13 cellular contexts compared by ENCODE assay signal in the genomic region with DNA sequence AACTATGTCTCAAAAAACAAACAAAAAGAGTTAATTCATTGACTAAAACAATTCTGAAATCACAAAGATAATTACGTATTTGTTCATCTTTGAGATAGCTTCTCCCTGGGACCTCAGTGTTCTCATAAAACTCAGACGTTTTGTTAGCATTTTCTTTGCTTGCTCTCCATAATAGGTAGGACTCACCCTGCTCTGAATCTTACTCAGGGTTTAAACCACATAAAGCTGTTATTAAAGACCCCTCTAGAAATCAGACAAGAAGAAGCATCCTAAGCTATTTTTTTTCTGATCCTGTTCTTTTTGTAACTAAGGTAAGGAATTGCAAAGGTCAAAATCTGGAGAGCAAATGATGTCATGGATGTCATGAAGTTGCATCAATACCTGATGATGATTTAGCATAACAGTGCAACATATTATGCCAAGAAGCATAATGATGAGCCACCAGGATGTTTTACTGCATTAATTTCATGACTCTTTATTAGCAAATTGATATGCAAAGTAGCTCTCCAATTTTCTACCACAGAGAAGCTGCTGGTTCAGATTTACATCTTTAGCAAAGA. TPM values are rescaled to one million over a fixed set of nuclear protein-coding genes. Genes with fewer than 3 reads are reported as not detected.
A peak's percentile ranks its signal among the peaks of the same experiment; 100 is the strongest.
DNase-seq lines count a peak whose midpoint lies in the region; ATAC-seq, FAIRE-seq and TF ChIP-seq lines count a peak whose summit lies in the region.
"Had no signal": no experiment of that assay in that cellular context is flagged by ENCODE, and none has a peak within 500 bp of the region (broad histone marks: within the 10 kb centered on the region; RNA-seq: fewer than 3 reads in every experiment).

No MANE protein-coding gene starts in this region.

- no peaks in the 10 kb centered on the region for H3F3A ChIP-seq in neural cell (ENCODE audit: insufficient read depth, low read length, poor library complexity, severe bottlenecking)

- H3K36me3 ChIP-seq in bronchial epithelial cell (ENCODE audit: control insufficient read depth, insufficient read depth, low read length) (no peaks in the 10 kb centered on the region), neural cell (ENCODE audit: insufficient read depth, low read length) (no peaks in the 10 kb centered on the region), kidney (ENCODE audit: control insufficient read depth in 1 of 2, insufficient read depth in 2 of 2, low read length in 2 of 2) (no peaks in the 10 kb centered on the region)
- no peaks in the 10 kb centered on the region for H3K36me3 ChIP-seq in effector memory CD4-positive, alpha-beta T cell (ENCODE audit: control insufficient read depth, insufficient read depth, low read length)

- TF ChIP-seq CTCF in CD14-positive monocyte (IDR thresholded peaks at IDR 0.05) (no peak), LNCaP clone FGC (IDR thresholded peaks at IDR 0.05; ENCODE audit: control insufficient read depth, extremely low read depth, insufficient read depth) (no peak), bronchial epithelial cell (IDR thresholded peaks at IDR 0.05; ENCODE audit: insufficient read depth, low read length, severe bottlenecking) (no peak), neural cell (IDR thresholded peaks at IDR 0.05; ENCODE audit: poor library complexity, severe bottlenecking) (no peak), kidney (IDR thresholded peaks at IDR 0.05; ENCODE audit: borderline replicate concordance, extremely low read depth, insufficient read depth) (no peak)

- H3K27ac Mint-ChIP-seq in CD14-positive monocyte, result peak overlapping the region; percentile 17 to 98 (median 87)

- H3K9me3 ChIP-seq in neural cell (ENCODE audit: low read length) (no peaks in the 10 kb centered on the region), kidney (ENCODE audit: control insufficient read depth in 1 of 2, low read length in 2 of 2) (no peaks in the 10 kb centered on the region)
- H3K9me3 ChIP-seq in effector memory CD4-positive, alpha-beta T cell (ENCODE audit: control insufficient read depth, low read length), result no peaks in the 10 kb centered on the region
- H3K9me3 ChIP-seq: heart left ventricle had no signal

- H3K27ac ChIP-seq in neural cell (ENCODE audit: low read length) (peak overlapping the region; percentile 92), kidney (ENCODE audit: low read depth in 2 of 2, low read length in 2 of 2) (no peak overlapping the region)
- no peak overlapping the region for H3K27ac ChIP-seq in effector memory CD4-positive, alpha-beta T cell (ENCODE audit: insufficient read depth, low read length, poor library complexity, severe bottlenecking)

- H3K4me3 ChIP-seq in LNCaP clone FGC (ENCODE audit: low read depth, low read length) (peak overlapping the region; percentile 75), bronchial epithelial cell (ENCODE audit: low read depth, low read length) (no peak overlapping the region), neural cell (ENCODE audit: low read length) (peak overlapping the region; percentile 94), kidney (ENCODE audit: low read length in 2 of 2) (no peak overlapping the region)
- H3K4me3 ChIP-seq in effector memory CD4-positive, alpha-beta T cell (ENCODE audit: insufficient read depth, low read depth, low read length, poor library complexity, severe bottlenecking), result no peak overlapping the region

- no peak overlapping the region for H2AFZ ChIP-seq in neural cell (ENCODE audit: low read depth, low read length)

- H3K27me3 Mint-ChIP-seq in CD14-positive monocyte (ENCODE audit: low read depth in 3 of 3), result no peaks in the 10 kb centered on the region

- FAIRE-seq in bronchial epithelial cell (lab: Jason Lieb, UNC) (no peak), kidney (lab: Jason Lieb, UNC) (no peak)
- FAIRE-seq: colon, D721Med had no signal

- H3K4me1 ChIP-seq in kidney (ENCODE audit: control insufficient read depth in 1 of 2, insufficient read depth in 1 of 2, low read depth in 1 of 2, low read length in 2 of 2), result peaks cover 0 to 8% of the 10 kb centered on the region in 2 donors
- peaks cover 8% of the 10 kb centered on the region for H3K4me1 ChIP-seq in effector memory CD4-positive, alpha-beta T cell (ENCODE audit: control insufficient read depth, insufficient read depth, low read length, poor library complexity, severe bottlenecking)

- DNase-seq in CD14-positive monocyte (ENCODE audit: low spot score) (no peak), LNCaP clone FGC (ENCODE audit: low read depth) (no peak), bronchial epithelial cell (ENCODE audit: low read depth) (peak; percentile 10), NCI-H2107 treated with DMSO at 0.1 percent for 48 hours (lab: John Stamatoyannopoulos, UW; ENCODE audit: unreplicated experiment) (no peak), kidney (no peak)
- DNase-seq in effector memory CD4-positive, alpha-beta T cell, result no peak
- DNase-seq: activated T-cell treated with anti-CD3 and anti-CD28 coated beads, Interleukin-2, amount 50 U/mL, for 4 hours; heart left ventricle; stimulated activated naive CD4-positive, alpha-beta T cell had no signal

- H3K4me1 Mint-ChIP-seq in CD14-positive monocyte, result peaks cover 34% of the 10 kb centered on the region

- H3K27me3 ChIP-seq in bronchial epithelial cell (ENCODE audit: control insufficient read depth, insufficient read depth, low read length), result no peaks in the 10 kb centered on the region
- no peaks in the 10 kb centered on the region for H3K27me3 ChIP-seq in neural cell (ENCODE audit: insufficient read depth, low read depth, low read length)
- no peaks in the 10 kb centered on the region for H3K27me3 ChIP-seq in effector memory CD4-positive, alpha-beta T cell (replicated peaks; ENCODE audit: control insufficient read depth, insufficient read depth, low read length, poor library complexity, severe bottlenecking)
- H3K27me3 ChIP-seq: heart left ventricle had no signal

- H3K4me3 Mint-ChIP-seq in CD14-positive monocyte, result no peak overlapping the region

- peak overlapping the region; percentile 85 for H3K4me2 ChIP-seq in neural cell (ENCODE audit: low read length)

- no peak for ATAC-seq in activated CD4-positive, CD25-positive, alpha-beta regulatory T cell treated with anti-CD3 and anti-CD28 coated beads, Interleukin-2, amount 50 U/mL, for 24 hours
- ATAC-seq: activated T-cell treated with anti-CD3 and anti-CD28 coated beads, Interleukin-2, amount 50 U/mL, for 4 hours; heart left ventricle had no signal

- peaks cover 0 to 2% (median 0%) of the 10 kb centered on the region in 7 donors for H3K9me3 Mint-ChIP-seq in CD14-positive monocyte
- H3K9me3 Mint-ChIP-seq: activated T-cell treated with anti-CD3 and anti-CD28 coated beads, Interleukin-2, amount 50 U/mL, for 4 hours had no signal

- no peaks in the 10 kb centered on the region for H3K9me2 ChIP-seq in neural cell (ENCODE audit: insufficient read depth, low read length)

- H3K79me2 ChIP-seq in neural cell (replicated peaks; ENCODE audit: insufficient read depth, low read length), result peaks cover 63% of the 10 kb centered on the region

- H3K9ac ChIP-seq in neural cell (ENCODE audit: low read length) (no peak overlapping the region), kidney (ENCODE audit: low read length in 2 of 2) (no peak overlapping the region)

- H4K20me1 ChIP-seq in neural cell (ENCODE audit: insufficient read depth), result no peaks in the 10 kb centered on the region

- no peak for TF ChIP-seq RAD21 in neural cell (conservative IDR thresholded peaks at IDR 0.05)

- TF ChIP-seq EP300 in neural cell (conservative IDR thresholded peaks at IDR 0.05; ENCODE audit: poor library complexity, severe bottlenecking), result no peak

- peaks cover 0 to 5% of the 10 kb centered on the region in 2 donors for H3K36me3 Mint-ChIP-seq in CD14-positive monocyte

- intact Hi-C loops in CD14-positive monocyte (cut with micrococcal nuclease), result no loop called here
- intact Hi-C loops in kidney (cut with DNase I), result loop anchor here (10.0 kb wide), 1 partner anchor 265 kb away; no protein-coding TSS in a partner anchor

TF ChIP-seq in neural cell, 6 proteins besides CTCF, POLR2A, EP300 and RAD21 (continues in another document):
- TF ChIP-seq MXI1 (conservative IDR thresholded peaks at IDR 0.05; ENCODE audit: poor library complexity, severe bottlenecking) (no peak), SMC3 (conservative IDR thresholded peaks at IDR 0.05; ENCODE audit: poor library complexity) (no peak), POLR2AphosphoS5 (IDR thresholded peaks at IDR 0.05) (no peak), TAF1 (IDR thresholded peaks at IDR 0.05; ENCODE audit: low read depth) (no peak)
- TF ChIP-seq, protein P1, sequence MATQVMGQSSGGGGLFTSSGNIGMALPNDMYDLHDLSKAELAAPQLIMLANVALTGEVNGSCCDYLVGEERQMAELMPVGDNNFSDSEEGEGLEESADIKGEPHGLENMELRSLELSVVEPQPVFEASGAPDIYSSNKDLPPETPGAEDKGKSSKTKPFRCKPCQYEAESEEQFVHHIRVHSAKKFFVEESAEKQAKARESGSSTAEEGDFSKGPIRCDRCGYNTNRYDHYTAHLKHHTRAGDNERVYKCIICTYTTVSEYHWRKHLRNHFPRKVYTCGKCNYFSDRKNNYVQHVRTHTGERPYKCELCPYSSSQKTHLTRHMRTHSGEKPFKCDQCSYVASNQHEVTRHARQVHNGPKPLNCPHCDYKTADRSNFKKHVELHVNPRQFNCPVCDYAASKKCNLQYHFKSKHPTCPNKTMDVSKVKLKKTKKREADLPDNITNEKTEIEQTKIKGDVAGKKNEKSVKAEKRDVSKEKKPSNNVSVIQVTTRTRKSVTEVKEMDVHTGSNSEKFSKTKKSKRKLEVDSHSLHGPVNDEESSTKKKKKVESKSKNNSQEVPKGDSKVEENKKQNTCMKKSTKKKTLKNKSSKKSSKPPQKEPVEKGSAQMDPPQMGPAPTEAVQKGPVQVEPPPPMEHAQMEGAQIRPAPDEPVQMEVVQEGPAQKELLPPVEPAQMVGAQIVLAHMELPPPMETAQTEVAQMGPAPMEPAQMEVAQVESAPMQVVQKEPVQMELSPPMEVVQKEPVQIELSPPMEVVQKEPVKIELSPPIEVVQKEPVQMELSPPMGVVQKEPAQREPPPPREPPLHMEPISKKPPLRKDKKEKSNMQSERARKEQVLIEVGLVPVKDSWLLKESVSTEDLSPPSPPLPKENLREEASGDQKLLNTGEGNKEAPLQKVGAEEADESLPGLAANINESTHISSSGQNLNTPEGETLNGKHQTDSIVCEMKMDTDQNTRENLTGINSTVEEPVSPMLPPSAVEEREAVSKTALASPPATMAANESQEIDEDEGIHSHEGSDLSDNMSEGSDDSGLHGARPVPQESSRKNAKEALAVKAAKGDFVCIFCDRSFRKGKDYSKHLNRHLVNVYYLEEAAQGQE (IDR thresholded peaks at IDR 0.05; ENCODE audit: borderline replicate concordance), result no peak

RNA-seq across cellular contexts. Expression of a gene that starts 2.4 kb away (rescaled TPM):
- polyA plus RNA-seq in CD14-positive monocyte (10 to 100 TPM; 11.6 to 16.9 TPM), neural cell (30.1 and 31.9 TPM in 2 replicates), kidney (ENCODE audit: insufficient read depth, low read depth, low replicate concordance) (14.1 TPM)
- total RNA-seq in bronchial epithelial cell (10.8 and 18.1 TPM in 2 replicates), kidney (22.1 TPM)
- polyA minus RNA-seq in neural cell, result 55.8 TPM in 2 replicates

RNA-seq across cellular contexts. Expression of a gene that starts 17.1 kb away (rescaled TPM):
- polyA plus RNA-seq in CD14-positive monocyte (10 to 100 TPM; 46.4 to 47.2 TPM), neural cell (13.6 and 17.6 TPM in 2 replicates), kidney (ENCODE audit: insufficient read depth, low read depth, low replicate concordance) (77.3 TPM)
- total RNA-seq in bronchial epithelial cell (10.8 and 18.1 TPM in 2 replicates), kidney (127 TPM)
- 13.6 and 19.2 TPM in 2 replicates for polyA minus RNA-seq in neural cell

Comparison
In these comparisons a context has a peak if more than half of its experiments do, and no peak if none do; other contexts are left out.
1. H3K4me3 ChIP-seq: peak in LNCaP clone FGC (single experiment) and neural cell (single experiment); none in bronchial epithelial cell (single experiment), kidney (0 of 2) and effector memory CD4-positive, alpha-beta T cell (single experiment).